Comparison of ENCODE assay signal across 10 cellular contexts in genomic region chr10:97331304-97331703, GRCh38. TPM values are rescaled to one million over a fixed set of nuclear protein-coding genes. Genes with fewer than 3 reads are reported as not detected.
DNase-seq lines count a peak whose midpoint lies in the region; ATAC-seq, FAIRE-seq and TF ChIP-seq lines count a peak whose summit lies in the region.
"Had no signal": no experiment of that assay in that cellular context is flagged by ENCODE, and none has a peak within 500 bp of the region (broad histone marks: within the 10 kb centered on the region; RNA-seq: fewer than 3 reads in every experiment).

No MANE protein-coding gene starts in this region.

- H3K36me3 Mint-ChIP-seq in stimulated activated naive CD8-positive, alpha-beta T cell treated with anti-CD3 and anti-CD28 coated beads, Interleukin-15, Interleukin-2, amounts not matched to agents 100 ng/mL and 50 ng/mL, for 24 hours (ENCODE audit: low read depth) = peaks cover 9% of the 10 kb centered on the region
- H3K36me3 Mint-ChIP-seq in naive thymus-derived CD4-positive, alpha-beta T cell = peaks cover 5 to 17% (median 8%) of the 10 kb centered on the region in 5 donors

- no peak for FAIRE-seq in pancreas (lab: Jason Lieb, UNC)

- ATAC-seq in stimulated activated naive CD8-positive, alpha-beta T cell treated with anti-CD3 and anti-CD28 coated beads, Interleukin-15, Interleukin-2, amounts not matched to agents 100 U/mL and 50 U/mL, for 24 hours = no peak
- ATAC-seq in body of pancreas (no peak), pancreas (no peak), GM18520 (IDR thresholded peaks at IDR 0.05; ENCODE audit: unreplicated experiment) (no peak)
- ATAC-seq in naive thymus-derived CD4-positive, alpha-beta T cell = no peak

- POLR2A ChIA-PET in naive thymus-derived CD4-positive, alpha-beta T cell (lab: Charles Lee) = interaction anchor here (0.6 to 8.3 kb wide), 9 partner anchors 8 to 300 kb away, joined by 3 to 139 read pairs (median 5); partner anchors contain the start of genes FRAT1 and RRP12

- DNase-seq in stimulated activated naive CD8-positive, alpha-beta T cell treated with anti-CD3 and anti-CD28 coated beads, Interleukin-15, Interleukin-2, amounts not matched to agents 100 U/mL and 50 U/mL, for 24 hours = no peak
- DNase-seq in body of pancreas (no peak), 8988T (no peak), pancreas (no peak), HT-29 (ENCODE audit: low spot score) (no peak)
- DNase-seq in naive thymus-derived CD4-positive, alpha-beta T cell = no peak
- DNase-seq: NCI-H526, ovary had no signal

- 56 to 74% methylated on average over 5 of the region's 5 CpGs for WGBS in body of pancreas, 2 donors
- WGBS in pancreas, 2 donors = 58 to 66% methylated on average over 5 of the region's 5 CpGs

- no peaks in the 10 kb centered on the region for H3K27me3 Mint-ChIP-seq in stimulated activated naive CD8-positive, alpha-beta T cell treated with anti-CD3 and anti-CD28 coated beads, Interleukin-15, Interleukin-2, amounts not matched to agents 100 ng/mL and 50 ng/mL, for 24 hours
- H3K27me3 Mint-ChIP-seq in naive thymus-derived CD4-positive, alpha-beta T cell = peaks cover 0 to 6% (median 0%) of the 10 kb centered on the region in 5 donors

- H3K4me1 ChIP-seq in body of pancreas (peaks cover 72% of the 10 kb centered on the region), pancreas (peaks cover 31 to 49% (median 40%) of the 10 kb centered on the region in 3 donors)
- peaks cover 20 to 28% of the 10 kb centered on the region in 2 donors for H3K4me1 ChIP-seq in naive thymus-derived CD4-positive, alpha-beta T cell (ENCODE audit: control insufficient read depth in 2 of 2, insufficient read depth in 2 of 2, low read length in 2 of 2)

- H3K27me3 ChIP-seq in body of pancreas (no peaks in the 10 kb centered on the region), pancreas (no peaks in the 10 kb centered on the region)
- no peaks in the 10 kb centered on the region for H3K27me3 ChIP-seq in naive thymus-derived CD4-positive, alpha-beta T cell (ENCODE audit: control insufficient read depth in 2 of 2, insufficient read depth in 2 of 2, low read length in 2 of 2)
- H3K27me3 ChIP-seq: ovary had no signal

- H3K9me3 ChIP-seq in body of pancreas = no peaks in the 10 kb centered on the region
- H3K9me3 ChIP-seq in naive thymus-derived CD4-positive, alpha-beta T cell (ENCODE audit: control insufficient read depth in 2 of 3, low read length in 3 of 3) = no peaks in the 10 kb centered on the region
- H3K9me3 ChIP-seq in pancreas = no peaks in the 10 kb centered on the region
- H3K9me3 ChIP-seq: ovary had no signal

- H3K4me1 Mint-ChIP-seq in stimulated activated naive CD8-positive, alpha-beta T cell treated with anti-CD3 and anti-CD28 coated beads, Interleukin-15, Interleukin-2, amounts not matched to agents 100 ng/mL and 50 ng/mL, for 24 hours (ENCODE audit: low read depth) = peaks cover 74% of the 10 kb centered on the region
- H3K4me1 Mint-ChIP-seq in naive thymus-derived CD4-positive, alpha-beta T cell = peaks cover 35 to 75% (median 72%) of the 10 kb centered on the region in 7 donors

- TF ChIP-seq POLR2A in body of pancreas (IDR thresholded peaks at IDR 0.05) = no peak

- H3K36me3 ChIP-seq in body of pancreas (replicated peaks in 1 of 2; ENCODE audit: insufficient read depth in 1 of 2, low read depth in 2 of 2) (no peaks in the 10 kb centered on the region), pancreas (no peaks in the 10 kb centered on the region)
- peaks cover 0 to 14% (median 0%) of the 10 kb centered on the region in 3 experiments for H3K36me3 ChIP-seq in naive thymus-derived CD4-positive, alpha-beta T cell (ENCODE audit: control insufficient read depth in 2 of 3, insufficient read depth in 3 of 3, low read length in 3 of 3)
- H3K36me3 ChIP-seq: ovary had no signal

- CTCF ChIA-PET in naive thymus-derived CD4-positive, alpha-beta T cell (lab: Charles Lee) = interaction anchor here (1.2 to 4.9 kb wide), 3 partner anchors 10 to 24 kb away, joined by 3 to 31 read pairs (median 4); partner anchors contain the start of gene FRAT1

- no peak overlapping the region for H3K27ac Mint-ChIP-seq in stimulated activated naive CD8-positive, alpha-beta T cell treated with anti-CD3 and anti-CD28 coated beads, Interleukin-15, Interleukin-2, amounts not matched to agents 100 ng/mL and 50 ng/mL, for 24 hours
- peak overlapping the region in 6 of 9 donors; percentile 2 to 89 (median 51) for H3K27ac Mint-ChIP-seq in naive thymus-derived CD4-positive, alpha-beta T cell

- H3K9me3 Mint-ChIP-seq in stimulated activated naive CD8-positive, alpha-beta T cell treated with anti-CD3 and anti-CD28 coated beads, Interleukin-15, Interleukin-2, amounts not matched to agents 100 ng/mL and 50 ng/mL, for 24 hours = no peaks in the 10 kb centered on the region
- no peaks in the 10 kb centered on the region for H3K9me3 Mint-ChIP-seq in naive thymus-derived CD4-positive, alpha-beta T cell

- peak overlapping the region in 3 of 4 donors; percentile 47 to 99 (median 82) for H3K27ac ChIP-seq in body of pancreas
- H3K27ac ChIP-seq in naive thymus-derived CD4-positive, alpha-beta T cell (ENCODE audit: low read depth, low read length) = no peak overlapping the region
- peak overlapping the region in 2 of 4 donors; percentile 87 to 96 for H3K27ac ChIP-seq in pancreas

- no peak overlapping the region for H3K4me3 ChIP-seq in body of pancreas
- no peak overlapping the region for H3K4me3 ChIP-seq in naive thymus-derived CD4-positive, alpha-beta T cell (ENCODE audit: low read length)
- peak overlapping the region in 2 of 4 donors; percentile 73 to 83 for H3K4me3 ChIP-seq in pancreas
- H3K4me3 ChIP-seq: ovary had no signal

- TF ChIP-seq CTCF in body of pancreas (IDR thresholded peaks at IDR 0.05) (no peak), pancreas (IDR thresholded peaks at IDR 0.05) (no peak)

- intact Hi-C loops in body of pancreas (cut with DNase I) = no loop called here
- intact Hi-C loops in naive thymus-derived CD4-positive, alpha-beta T cell (cut with micrococcal nuclease) = loop anchor here (5.0 to 10.0 kb wide), 4 partner anchors 54 to 747 kb away; partner anchors contain the start of genes EXOSC1 (in 1 of the 2), PI4K2A (in 1 of the 2), TM9SF3 (in 1 of the 2) and ZDHHC16 (in 1 of the 2)
- intact Hi-C loops in pancreas (cut with DNase I) = loop anchor here in 1 of 3 donors (10.0 kb wide), 1 partner anchor 47 kb away; no protein-coding TSS in a partner anchor

- peak overlapping the region; percentile 89 for H3K4me3 Mint-ChIP-seq in stimulated activated naive CD8-positive, alpha-beta T cell treated with anti-CD3 and anti-CD28 coated beads, Interleukin-15, Interleukin-2, amounts not matched to agents 100 ng/mL and 50 ng/mL, for 24 hours
- H3K4me3 Mint-ChIP-seq in naive thymus-derived CD4-positive, alpha-beta T cell = peak overlapping the region; percentile 1 to 98 (median 88)

RNA-seq across cellular contexts. Expression of gene FRAT2, which starts 3.2 kb away (rescaled TPM):
- total RNA-seq in body of pancreas (10 to 100 TPM; 19.5 to 20.8 TPM), pancreas (10 to 100 TPM in 2 of 6 donors, 1 to 10 TPM in 4; 8.7 to 15.0 (median 9.9) TPM)
- 10 to 100 TPM in 4 of 5 experiments, 1 to 10 TPM in 1; 9.3 to 39.7 (median 29.8) TPM for total RNA-seq in naive thymus-derived CD4-positive, alpha-beta T cell
- 10 to 100 TPM in 1 of 2 donors, 1 to 10 TPM in 1; 9.3 to 16.9 TPM for polyA plus RNA-seq in naive thymus-derived CD4-positive, alpha-beta T cell
- polyA plus RNA-seq in pancreas = 1 to 10 TPM; 4.3 to 5.5 TPM
- 29.1 and 30.3 TPM in 2 replicates for total RNA-seq in HT-29 (2014; rRNA removed; shearing (Covaris generic))

RNA-seq across cellular contexts. Expression of gene FRAT1, which starts 12.2 kb away (rescaled TPM):
- total RNA-seq in body of pancreas (1 to 10 TPM; 3.0 to 6.5 TPM), pancreas (1 to 10 TPM; 2.6 to 5.2 (median 3.4) TPM)
- total RNA-seq in naive thymus-derived CD4-positive, alpha-beta T cell = 10 to 100 TPM in 4 of 5 experiments, 1 to 10 TPM in 1; 5.3 to 41.0 (median 21.8) TPM
- polyA plus RNA-seq in naive thymus-derived CD4-positive, alpha-beta T cell = 10 to 100 TPM in 1 of 2 donors, 1 to 10 TPM in 1; 4.4 to 12.1 TPM
- 1 to 10 TPM; 1.6 to 1.7 TPM for polyA plus RNA-seq in pancreas
- 3.7 and 5.8 TPM in 2 replicates for total RNA-seq in HT-29 (2014; rRNA removed; shearing (Covaris generic))

RNA-seq across cellular contexts. Expression of gene ARHGAP19, which starts 38.9 kb away (rescaled TPM):
- total RNA-seq in body of pancreas (1 to 10 TPM; 2.6 to 7.3 TPM), pancreas (1 to 10 TPM; 1.3 to 4.8 (median 2.8) TPM)
- total RNA-seq in naive thymus-derived CD4-positive, alpha-beta T cell = 10 to 100 TPM; 12.8 to 40.1 (median 16.1) TPM
- polyA plus RNA-seq in naive thymus-derived CD4-positive, alpha-beta T cell = 1 to 10 TPM; 5.7 to 6.5 TPM
- 1 to 10 TPM; 1.1 to 2.3 TPM for polyA plus RNA-seq in pancreas
- total RNA-seq in HT-29 (2014; rRNA removed; shearing (Covaris generic)) = 4.6 and 5.2 TPM in 2 replicates
